In genomic region chr5:68644971-68645370, GRCh38 we compare ENCODE assay signal across 1 cellular context.
TF ChIP-seq lines count a peak whose summit lies in the region.

No MANE protein-coding gene starts in this region.

TF ChIP-seq in GM12878, 131 proteins besides CTCF, POLR2A, EP300 and RAD21 (continued from another document and continues in another):
- TF ChIP-seq E2F8 (IDR thresholded peaks at IDR 0.05; ENCODE audit: low read depth, partially characterized antibody) (no peak), SIX5 (IDR thresholded peaks at IDR 0.05; ENCODE audit: low read depth, low read length, severe bottlenecking) (no peak), EED (IDR thresholded peaks at IDR 0.05; ENCODE audit: low read depth) (peak; percentile 66; the same call in 1 of the 2 replicates), IRF4 (IDR thresholded peaks at IDR 0.05; ENCODE audit: low read depth, low read length) (peak; percentile 73; the same call in 1 of the 2 replicates), HCFC1 (IDR thresholded peaks at IDR 0.05; ENCODE audit: low read length) (no peak), STAT1 (conservative IDR thresholded peaks at IDR 0.05) (no peak), JUNB (IDR thresholded peaks at IDR 0.05) (peak; percentile 92), MAX (IDR thresholded peaks at IDR 0.05; ENCODE audit: low read depth, low read length) (no peak), NR2F1 (conservative IDR thresholded peaks at IDR 0.05) (no peak; the same call in 1 of the 2 replicates), CBX5 (IDR thresholded peaks at IDR 0.05; ENCODE audit: low read depth) (peak; percentile 59; the same call in 1 of the 2 replicates), CHD2 (IDR thresholded peaks at IDR 0.05; ENCODE audit: borderline replicate concordance, low read depth, low read length) (peak; percentile 16; the same call in 1 of the 2 replicates), BHLHE40 (IDR thresholded peaks at IDR 0.05; ENCODE audit: borderline replicate concordance in 1 of 2, low read depth in 2 of 2, low read length in 1 of 2) (peak; percentile 61 to 71; a peak in 3 of 4 replicates), NFIC (IDR thresholded peaks at IDR 0.05; ENCODE audit: low read depth, low read length) (peak; percentile 86), SREBF1 (IDR thresholded peaks at IDR 0.05; ENCODE audit: low read length) (no peak), NRF1 (conservative IDR thresholded peaks at IDR 0.05; ENCODE audit: low read depth, low read length) (no peak), CBFB (IDR thresholded peaks at IDR 0.05; ENCODE audit: low read depth) (no peak), SMC3 (IDR thresholded peaks at IDR 0.05; ENCODE audit: borderline replicate concordance, low read length) (no peak; the same call in 1 of the 2 replicates), SUPT20H (IDR thresholded peaks at IDR 0.05; ENCODE audit: borderline replicate concordance, control insufficient read depth, low read depth, low read length) (no peak), ZNF217 (IDR thresholded peaks at IDR 0.05) (no peak), ZNF207 (IDR thresholded peaks at IDR 0.05; ENCODE audit: borderline replicate concordance) (no peak), SMAD5 (IDR thresholded peaks at IDR 0.05; ENCODE audit: low read depth) (no peak), JUND (IDR thresholded peaks at IDR 0.05; ENCODE audit: low read depth, low read length) (peak; percentile 86), RBBP5 (conservative IDR thresholded peaks at IDR 0.05) (no peak), ZBTB4 (CRISPR knock-in tag; IDR thresholded peaks at IDR 0.05) (no peak), KLF5 (IDR thresholded peaks at IDR 0.05; ENCODE audit: partially characterized antibody) (no peak), BCL11A (IDR thresholded peaks at IDR 0.05; ENCODE audit: low read depth, low read length) (0 out of 2 replicates have a peak, but pooled peaks have one; percentile 41), GABPA (IDR thresholded peaks at IDR 0.05; ENCODE audit: low read depth) (no peak), SIN3A (IDR thresholded peaks at IDR 0.05; ENCODE audit: low read depth, low read length) (no peak), EZH2 (IDR thresholded peaks at IDR 0.05; ENCODE audit: borderline replicate concordance, control insufficient read depth, low read depth, low read length) (no peak), BACH1 (IDR thresholded peaks at IDR 0.05; ENCODE audit: borderline replicate concordance) (no peak), ETV6 (conservative IDR thresholded peaks at IDR 0.05 in 1 of 2, IDR thresholded peaks at IDR 0.05 in 1 of 2; ENCODE audit: borderline replicate concordance in 1 of 2, low read depth in 1 of 2) (peak in 1 of 2 experiments; percentile 45; a peak in 1 of 4 replicates), ASH2L (IDR thresholded peaks at IDR 0.05; ENCODE audit: borderline replicate concordance, low read depth) (no peak), BMI1 (IDR thresholded peaks at IDR 0.05; ENCODE audit: borderline replicate concordance) (no peak)
- TF ChIP-seq, protein P1, sequence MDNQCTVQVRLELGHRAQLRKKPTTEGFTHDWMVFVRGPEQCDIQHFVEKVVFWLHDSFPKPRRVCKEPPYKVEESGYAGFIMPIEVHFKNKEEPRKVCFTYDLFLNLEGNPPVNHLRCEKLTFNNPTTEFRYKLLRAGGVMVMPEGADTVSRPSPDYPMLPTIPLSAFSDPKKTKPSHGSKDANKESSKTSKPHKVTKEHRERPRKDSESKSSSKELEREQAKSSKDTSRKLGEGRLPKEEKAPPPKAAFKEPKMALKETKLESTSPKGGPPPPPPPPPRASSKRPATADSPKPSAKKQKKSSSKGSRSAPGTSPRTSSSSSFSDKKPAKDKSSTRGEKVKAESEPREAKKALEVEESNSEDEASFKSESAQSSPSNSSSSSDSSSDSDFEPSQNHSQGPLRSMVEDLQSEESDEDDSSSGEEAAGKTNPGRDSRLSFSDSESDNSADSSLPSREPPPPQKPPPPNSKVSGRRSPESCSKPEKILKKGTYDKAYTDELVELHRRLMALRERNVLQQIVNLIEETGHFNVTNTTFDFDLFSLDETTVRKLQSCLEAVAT (IDR thresholded peaks at IDR 0.05) = no peak
- TF ChIP-seq, protein P2, sequence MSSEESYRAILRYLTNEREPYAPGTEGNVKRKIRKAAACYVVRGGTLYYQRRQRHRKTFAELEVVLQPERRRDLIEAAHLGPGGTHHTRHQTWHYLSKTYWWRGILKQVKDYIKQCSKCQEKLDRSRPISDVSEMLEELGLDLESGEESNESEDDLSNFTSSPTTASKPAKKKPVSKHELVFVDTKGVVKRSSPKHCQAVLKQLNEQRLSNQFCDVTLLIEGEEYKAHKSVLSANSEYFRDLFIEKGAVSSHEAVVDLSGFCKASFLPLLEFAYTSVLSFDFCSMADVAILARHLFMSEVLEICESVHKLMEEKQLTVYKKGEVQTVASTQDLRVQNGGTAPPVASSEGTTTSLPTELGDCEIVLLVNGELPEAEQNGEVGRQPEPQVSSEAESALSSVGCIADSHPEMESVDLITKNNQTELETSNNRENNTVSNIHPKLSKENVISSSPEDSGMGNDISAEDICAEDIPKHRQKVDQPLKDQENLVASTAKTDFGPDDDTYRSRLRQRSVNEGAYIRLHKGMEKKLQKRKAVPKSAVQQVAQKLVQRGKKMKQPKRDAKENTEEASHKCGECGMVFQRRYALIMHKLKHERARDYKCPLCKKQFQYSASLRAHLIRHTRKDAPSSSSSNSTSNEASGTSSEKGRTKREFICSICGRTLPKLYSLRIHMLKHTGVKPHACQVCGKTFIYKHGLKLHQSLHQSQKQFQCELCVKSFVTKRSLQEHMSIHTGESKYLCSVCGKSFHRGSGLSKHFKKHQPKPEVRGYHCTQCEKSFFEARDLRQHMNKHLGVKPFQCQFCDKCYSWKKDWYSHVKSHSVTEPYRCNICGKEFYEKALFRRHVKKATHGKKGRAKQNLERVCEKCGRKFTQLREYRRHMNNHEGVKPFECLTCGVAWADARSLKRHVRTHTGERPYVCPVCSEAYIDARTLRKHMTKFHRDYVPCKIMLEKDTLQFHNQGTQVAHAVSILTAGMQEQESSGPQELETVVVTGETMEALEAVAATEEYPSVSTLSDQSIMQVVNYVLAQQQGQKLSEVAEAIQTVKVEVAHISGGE (CRISPR knock-in tag; IDR thresholded peaks at IDR 0.05) = no peak
- TF ChIP-seq, protein P3, sequence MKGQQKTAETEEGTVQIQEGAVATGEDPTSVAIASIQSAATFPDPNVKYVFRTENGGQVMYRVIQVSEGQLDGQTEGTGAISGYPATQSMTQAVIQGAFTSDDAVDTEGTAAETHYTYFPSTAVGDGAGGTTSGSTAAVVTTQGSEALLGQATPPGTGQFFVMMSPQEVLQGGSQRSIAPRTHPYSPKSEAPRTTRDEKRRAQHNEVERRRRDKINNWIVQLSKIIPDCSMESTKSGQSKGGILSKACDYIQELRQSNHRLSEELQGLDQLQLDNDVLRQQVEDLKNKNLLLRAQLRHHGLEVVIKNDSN (IDR thresholded peaks at IDR 0.05; ENCODE audit: borderline replicate concordance, extremely low read length, insufficient read depth, low read depth, low read length) = no peak
- TF ChIP-seq, protein P4, sequence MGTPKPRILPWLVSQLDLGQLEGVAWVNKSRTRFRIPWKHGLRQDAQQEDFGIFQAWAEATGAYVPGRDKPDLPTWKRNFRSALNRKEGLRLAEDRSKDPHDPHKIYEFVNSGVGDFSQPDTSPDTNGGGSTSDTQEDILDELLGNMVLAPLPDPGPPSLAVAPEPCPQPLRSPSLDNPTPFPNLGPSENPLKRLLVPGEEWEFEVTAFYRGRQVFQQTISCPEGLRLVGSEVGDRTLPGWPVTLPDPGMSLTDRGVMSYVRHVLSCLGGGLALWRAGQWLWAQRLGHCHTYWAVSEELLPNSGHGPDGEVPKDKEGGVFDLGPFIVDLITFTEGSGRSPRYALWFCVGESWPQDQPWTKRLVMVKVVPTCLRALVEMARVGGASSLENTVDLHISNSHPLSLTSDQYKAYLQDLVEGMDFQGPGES (IDR thresholded peaks at IDR 0.05) = no peak
- TF ChIP-seq, protein P5, sequence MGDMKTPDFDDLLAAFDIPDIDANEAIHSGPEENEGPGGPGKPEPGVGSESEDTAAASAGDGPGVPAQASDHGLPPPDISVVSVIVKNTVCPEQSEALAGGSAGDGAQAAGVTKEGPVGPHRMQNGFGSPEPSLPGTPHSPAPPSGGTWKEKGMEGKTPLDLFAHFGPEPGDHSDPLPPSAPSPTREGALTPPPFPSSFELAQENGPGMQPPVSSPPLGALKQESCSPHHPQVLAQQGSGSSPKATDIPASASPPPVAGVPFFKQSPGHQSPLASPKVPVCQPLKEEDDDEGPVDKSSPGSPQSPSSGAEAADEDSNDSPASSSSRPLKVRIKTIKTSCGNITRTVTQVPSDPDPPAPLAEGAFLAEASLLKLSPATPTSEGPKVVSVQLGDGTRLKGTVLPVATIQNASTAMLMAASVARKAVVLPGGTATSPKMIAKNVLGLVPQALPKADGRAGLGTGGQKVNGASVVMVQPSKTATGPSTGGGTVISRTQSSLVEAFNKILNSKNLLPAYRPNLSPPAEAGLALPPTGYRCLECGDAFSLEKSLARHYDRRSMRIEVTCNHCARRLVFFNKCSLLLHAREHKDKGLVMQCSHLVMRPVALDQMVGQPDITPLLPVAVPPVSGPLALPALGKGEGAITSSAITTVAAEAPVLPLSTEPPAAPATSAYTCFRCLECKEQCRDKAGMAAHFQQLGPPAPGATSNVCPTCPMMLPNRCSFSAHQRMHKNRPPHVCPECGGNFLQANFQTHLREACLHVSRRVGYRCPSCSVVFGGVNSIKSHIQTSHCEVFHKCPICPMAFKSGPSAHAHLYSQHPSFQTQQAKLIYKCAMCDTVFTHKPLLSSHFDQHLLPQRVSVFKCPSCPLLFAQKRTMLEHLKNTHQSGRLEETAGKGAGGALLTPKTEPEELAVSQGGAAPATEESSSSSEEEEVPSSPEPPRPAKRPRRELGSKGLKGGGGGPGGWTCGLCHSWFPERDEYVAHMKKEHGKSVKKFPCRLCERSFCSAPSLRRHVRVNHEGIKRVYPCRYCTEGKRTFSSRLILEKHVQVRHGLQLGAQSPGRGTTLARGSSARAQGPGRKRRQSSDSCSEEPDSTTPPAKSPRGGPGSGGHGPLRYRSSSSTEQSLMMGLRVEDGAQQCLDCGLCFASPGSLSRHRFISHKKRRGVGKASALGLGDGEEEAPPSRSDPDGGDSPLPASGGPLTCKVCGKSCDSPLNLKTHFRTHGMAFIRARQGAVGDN (IDR thresholded peaks at IDR 0.05) = no peak
- TF ChIP-seq, protein P6, sequence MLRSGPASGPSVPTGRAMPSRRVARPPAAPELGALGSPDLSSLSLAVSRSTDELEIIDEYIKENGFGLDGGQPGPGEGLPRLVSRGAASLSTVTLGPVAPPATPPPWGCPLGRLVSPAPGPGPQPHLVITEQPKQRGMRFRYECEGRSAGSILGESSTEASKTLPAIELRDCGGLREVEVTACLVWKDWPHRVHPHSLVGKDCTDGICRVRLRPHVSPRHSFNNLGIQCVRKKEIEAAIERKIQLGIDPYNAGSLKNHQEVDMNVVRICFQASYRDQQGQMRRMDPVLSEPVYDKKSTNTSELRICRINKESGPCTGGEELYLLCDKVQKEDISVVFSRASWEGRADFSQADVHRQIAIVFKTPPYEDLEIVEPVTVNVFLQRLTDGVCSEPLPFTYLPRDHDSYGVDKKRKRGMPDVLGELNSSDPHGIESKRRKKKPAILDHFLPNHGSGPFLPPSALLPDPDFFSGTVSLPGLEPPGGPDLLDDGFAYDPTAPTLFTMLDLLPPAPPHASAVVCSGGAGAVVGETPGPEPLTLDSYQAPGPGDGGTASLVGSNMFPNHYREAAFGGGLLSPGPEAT (IDR thresholded peaks at IDR 0.05; ENCODE audit: low read depth) = peak; percentile 66; the same call in 1 of the 2 replicates
